In genomic region chr13:101624210-101624922, GRCh38 we compare ENCODE assay signal across 10 cellular contexts.
DNase-seq lines count a peak whose midpoint lies in the region; ATAC-seq and TF ChIP-seq lines count a peak whose summit lies in the region.
"Had no signal": no experiment of that assay in that cellular context is flagged by ENCODE, and none has a peak within 500 bp of the region (broad histone marks: within the 10 kb centered on the region; RNA-seq: fewer than 3 reads in every experiment).

No MANE protein-coding gene starts in this region.

- peak; percentile 25 for ATAC-seq in CD8-positive, alpha-beta T cell
- no peak for ATAC-seq in natural killer cell treated with Interleukin-12 subunit alpha and Interleukin-12 subunit beta and Interleukin-15 and Interleukin-18, amount 100 ng/mL, for 72 hours
- ATAC-seq in HG03442 (IDR thresholded peaks at IDR 0.05; ENCODE audit: unreplicated experiment) (no peak), HG02981 (IDR thresholded peaks at IDR 0.05; ENCODE audit: unreplicated experiment) (no peak), GM18517 (IDR thresholded peaks at IDR 0.05; ENCODE audit: unreplicated experiment) (no peak)
- ATAC-seq: K562 had no signal

- H3K36me3 Mint-ChIP-seq in CD8-positive, alpha-beta T cell: no peaks in the 10 kb centered on the region
- H3K36me3 Mint-ChIP-seq in natural killer cell treated with Interleukin-12 subunit alpha and Interleukin-12 subunit beta and Interleukin-15 and Interleukin-18, amount 100 ng/mL, for 72 hours: no peaks in the 10 kb centered on the region

- H3K36me3 ChIP-seq in CD8-positive, alpha-beta T cell (ENCODE audit: insufficient read depth, low read length): no peaks in the 10 kb centered on the region
- no peaks in the 10 kb centered on the region for H3K36me3 ChIP-seq in brain microvascular endothelial cell (replicated peaks)

- H3K9me3 Mint-ChIP-seq in CD8-positive, alpha-beta T cell: no peaks in the 10 kb centered on the region
- no peaks in the 10 kb centered on the region for H3K9me3 Mint-ChIP-seq in natural killer cell treated with Interleukin-12 subunit alpha and Interleukin-12 subunit beta and Interleukin-15 and Interleukin-18, amount 100 ng/mL, for 72 hours
- H3K9me3 Mint-ChIP-seq: neural crest cell had no signal

- no peaks in the 10 kb centered on the region for H3K9me3 ChIP-seq in CD8-positive, alpha-beta T cell (ENCODE audit: low read length)

- intact Hi-C loops in CD8-positive, alpha-beta T cell (cut with DNase I, micrococcal nuclease): loop anchor here in 1 of 2 experiments (10.0 kb wide), 1 partner anchor 770 kb away; no protein-coding TSS in a partner anchor

- POLR2A ChIA-PET in CD8-positive, alpha-beta T cell (lab: Charles Lee): interaction anchor here (0.8 to 1.2 kb wide), 2 partner anchors 15 to 973 kb away, joined by 3 to 4 read pairs; partner anchors contain the start of gene TPP2

- H3K4me3 Mint-ChIP-seq in CD8-positive, alpha-beta T cell: peak overlapping the region; percentile 66
- peak overlapping the region; percentile 42 for H3K4me3 Mint-ChIP-seq in natural killer cell treated with Interleukin-12 subunit alpha and Interleukin-12 subunit beta and Interleukin-15 and Interleukin-18, amount 100 ng/mL, for 72 hours
- H3K4me3 Mint-ChIP-seq: neural crest cell had no signal

- in situ Hi-C loops in brain microvascular endothelial cell (cut with HindIII; ENCODE audit: low pct_ligation_motif_present, low sequenced_read_pairs): no loop called here

- H3K4me1 Mint-ChIP-seq in CD8-positive, alpha-beta T cell (ENCODE audit: low read depth): peaks cover 42% of the 10 kb centered on the region
- peaks cover 23 to 25% of the 10 kb centered on the region in 2 donors for H3K4me1 Mint-ChIP-seq in natural killer cell treated with Interleukin-12 subunit alpha and Interleukin-12 subunit beta and Interleukin-15 and Interleukin-18, amount 100 ng/mL, for 72 hours (ENCODE audit: low read depth in 2 of 2)

- no peak overlapping the region for H3K27ac ChIP-seq in CD8-positive, alpha-beta T cell (ENCODE audit: low read depth, low read length)
- peak overlapping the region; percentile 23 for H3K27ac ChIP-seq in brain microvascular endothelial cell

- H3K27ac Mint-ChIP-seq in CD8-positive, alpha-beta T cell: peak overlapping the region; percentile 92
- H3K27ac Mint-ChIP-seq in natural killer cell treated with Interleukin-12 subunit alpha and Interleukin-12 subunit beta and Interleukin-15 and Interleukin-18, amount 100 ng/mL, for 72 hours: peak overlapping the region; percentile 36 to 88

- peak overlapping the region; percentile 11 for H3K4me3 ChIP-seq in CD8-positive, alpha-beta T cell (ENCODE audit: low read depth, low read length)
- H3K4me3 ChIP-seq in brain microvascular endothelial cell (ENCODE audit: low read depth, low read length): no peak overlapping the region
- H3K4me3 ChIP-seq: K562 had no signal

- DNase-seq in CD8-positive, alpha-beta T cell: no peak
- peak; percentile 13 to 94 (median 81) for DNase-seq in NCI-H1417 (lab: John Stamatoyannopoulos, UW)
- DNase-seq in brain microvascular endothelial cell: no peak
- no peak for DNase-seq in natural killer cell treated with Interleukin-12 subunit alpha and Interleukin-12 subunit beta and Interleukin-15 and Interleukin-18, amount 100 ng/mL, for 72 hours (ENCODE audit: low spot score)
- DNase-seq in mucosa of gallbladder (ENCODE audit: low spot score): no peak

- no peak for TF ChIP-seq CTCF in CD8-positive, alpha-beta T cell (IDR thresholded peaks at IDR 0.05)
- no peak for TF ChIP-seq CTCF in brain microvascular endothelial cell (IDR thresholded peaks at IDR 0.05; ENCODE audit: low read depth, low read length, missing control alignments)

- peaks cover 29% of the 10 kb centered on the region for H3K4me1 ChIP-seq in CD8-positive, alpha-beta T cell (ENCODE audit: insufficient read depth, low read length)

- CTCF ChIA-PET in CD8-positive, alpha-beta T cell (lab: Charles Lee): interaction anchor here (0.7 kb wide), 1 partner anchor 8 kb away, joined by 3 read pairs; no protein-coding TSS in a partner anchor

- no peaks in the 10 kb centered on the region for H3K27me3 Mint-ChIP-seq in CD8-positive, alpha-beta T cell (ENCODE audit: low read depth)
- no peaks in the 10 kb centered on the region for H3K27me3 Mint-ChIP-seq in natural killer cell treated with Interleukin-12 subunit alpha and Interleukin-12 subunit beta and Interleukin-15 and Interleukin-18, amount 100 ng/mL, for 72 hours

- no peaks in the 10 kb centered on the region for H3K27me3 ChIP-seq in CD8-positive, alpha-beta T cell (ENCODE audit: insufficient read depth, low read length)
- no peaks in the 10 kb centered on the region for H3K27me3 ChIP-seq in brain microvascular endothelial cell (replicated peaks)

Comparison
In these comparisons a context has a peak if more than half of its experiments do, and no peak if none do; other contexts are left out.
1. DNase-seq: peak in NCI-H1417 (3 of 3); none in CD8-positive, alpha-beta T cell (0 of 7), brain microvascular endothelial cell (single experiment), natural killer cell treated with Interleukin-12 subunit alpha and Interleukin-12 subunit beta and Interleukin-15 and Interleukin-18, amount 100 ng/mL, for 72 hours (single experiment) and mucosa of gallbladder (single experiment).